Comparison of ENCODE assay signal across 13 cellular contexts in genomic region chr10:118332247-118332646, GRCh38. TPM values are rescaled to one million over a fixed set of nuclear protein-coding genes. Genes with fewer than 3 reads are reported as not detected.
DNase-seq lines count a peak whose midpoint lies in the region; ATAC-seq, FAIRE-seq and TF ChIP-seq lines count a peak whose summit lies in the region.
"Had no signal": no experiment of that assay in that cellular context is flagged by ENCODE, and none has a peak within 500 bp of the region (broad histone marks: within the 10 kb centered on the region; RNA-seq: fewer than 3 reads in every experiment).

No MANE protein-coding gene starts in this region.

- no TSS peak for BruUV-seq in HepG2 (replicated peaks; lab: Mats Ljungman, UMichigan)

- no peak for DNase-seq in Right ventricle myocardium superior
- DNase-seq in heart right ventricle: no peak
- peak; percentile 30 for DNase-seq in NCI-H146 (lab: John Stamatoyannopoulos, UW)
- DNase-seq in stimulated activated effector memory CD8-positive, alpha-beta T cell treated with anti-CD3 and anti-CD28 coated beads, Interleukin-12 subunit alpha, Interleukin-12 subunit beta, amount 100 ng/mL, for 72 hours (ENCODE audit: low spot score in 2 of 2): no peak
- DNase-seq in activated CD4-positive, alpha-beta T cell treated with anti-CD3 and anti-CD28 coated beads for 48 hours: no peak
- no peak for DNase-seq in activated CD8-positive, alpha-beta memory T cell treated with anti-CD3 and anti-CD28 coated beads for 24 hours
- no peak for DNase-seq in HepG2 (ENCODE audit: low spot score)
- DNase-seq: GM23248, NCI-H2081 treated with DMSO at 0.1 percent for 48 hours had no signal

- TF ChIP-seq CTCF in heart right ventricle (IDR thresholded peaks at IDR 0.05): no peak
- TF ChIP-seq CTCF in HepG2 (CRISPR knock-in tag; IDR thresholded peaks at IDR 0.05): no peak

- no peak overlapping the region for H3K4me3 Mint-ChIP-seq in stimulated activated effector memory CD8-positive, alpha-beta T cell treated with anti-CD3 and anti-CD28 coated beads, Interleukin-12 subunit alpha, Interleukin-12 subunit beta, amount 100 ng/mL, for 72 hours

- no peaks in the 10 kb centered on the region for H3K9me3 Mint-ChIP-seq in stimulated activated effector memory CD8-positive, alpha-beta T cell treated with anti-CD3 and anti-CD28 coated beads, Interleukin-12 subunit alpha, Interleukin-12 subunit beta, amount 100 ng/mL, for 72 hours

- peaks cover 88% of the 10 kb centered on the region for H3K36me3 Mint-ChIP-seq in stimulated activated effector memory CD8-positive, alpha-beta T cell treated with anti-CD3 and anti-CD28 coated beads, Interleukin-12 subunit alpha, Interleukin-12 subunit beta, amount 100 ng/mL, for 72 hours

- H3K4me1 Mint-ChIP-seq in stimulated activated effector memory CD8-positive, alpha-beta T cell treated with anti-CD3 and anti-CD28 coated beads, Interleukin-12 subunit alpha, Interleukin-12 subunit beta, amount 100 ng/mL, for 72 hours: peaks cover 39% of the 10 kb centered on the region

- H3K27me3 ChIP-seq in heart right ventricle: no peaks in the 10 kb centered on the region
- no peaks in the 10 kb centered on the region for H3K27me3 ChIP-seq in HepG2 (ENCODE audit: control insufficient read depth in 1 of 2, insufficient read depth in 2 of 2, low read length in 2 of 2)
- H3K27me3 ChIP-seq: BLaER1 had no signal

- TF ChIP-seq POLR2A in HepG2 (IDR thresholded peaks at IDR 0.05; ENCODE audit: insufficient read depth in 1 of 2, low read depth in 2 of 2, low read length in 2 of 2): no peak

- intact Hi-C loops in Right ventricle myocardium superior (cut with DNase I) (no loop called here), heart right ventricle (cut with DNase I) (loop anchor here in 1 of 10 donors (10.0 kb wide), 1 partner anchor 287 kb away; the partner anchor contains the start of gene RAB11FIP2), HepG2 (cut with micrococcal nuclease; ENCODE audit: unreplicated experiment) (no loop called here)

- H2AFZ ChIP-seq in HepG2 (ENCODE audit: low read length): no peak overlapping the region
- H2AFZ ChIP-seq: GM23248 had no signal

- no peaks in the 10 kb centered on the region for H3K79me2 ChIP-seq in HepG2 (ENCODE audit: insufficient read depth, low read length)

- no peak for TF ChIP-seq RAD21 in HepG2 (CRISPR knock-in tag; IDR thresholded peaks at IDR 0.05)

- H3K4me1 ChIP-seq in heart right ventricle: peaks cover 0 to 17% (median 8%) of the 10 kb centered on the region in 9 donors
- no peaks in the 10 kb centered on the region for H3K4me1 ChIP-seq in HepG2 (ENCODE audit: insufficient read depth, low read length)

- WGBS in heart right ventricle, 2 donors: 74 to 89% methylated on average over 1 of the region's 1 CpG
- 100% methylated on average over 1 of the region's 1 CpG for WGBS in HepG2 (ENCODE audit: low lambda C conversion rate)

- no peak overlapping the region for H3K4me2 ChIP-seq in HepG2 (ENCODE audit: low read depth, low read length)

- H3K9me3 ChIP-seq in heart right ventricle (no peaks in the 10 kb centered on the region), HepG2 (ENCODE audit: low read length) (no peaks in the 10 kb centered on the region)
- H3K9me3 ChIP-seq: BLaER1, thoracic aorta had no signal

- no peak for TF ChIP-seq EP300 in HepG2 (IDR thresholded peaks at IDR 0.05; ENCODE audit: low read depth in 2 of 2, low read length in 2 of 2)
- TF ChIP-seq EP300 in HepG2 (CRISPR knock-in tag; IDR thresholded peaks at IDR 0.05; ENCODE audit: borderline replicate concordance): no peak

- H3K9ac ChIP-seq in HepG2 (ENCODE audit: insufficient read depth, low read depth, low read length): no peak overlapping the region
- H3K9ac ChIP-seq: BLaER1, GM23248 had no signal

- H3K27ac ChIP-seq in heart right ventricle (no peak overlapping the region), HepG2 (ENCODE audit: extremely low read length, insufficient read depth, low read length) (no peak overlapping the region)
- H3K27ac ChIP-seq: BLaER1, GM23248, thoracic aorta had no signal

- no peak overlapping the region for H3K4me3 ChIP-seq in heart right ventricle
- H3K4me3 ChIP-seq in HepG2 (replicated peaks in 1 of 3; ENCODE audit: insufficient read depth in 1 of 3, low read depth in 2 of 3, low read length in 3 of 3): no peak overlapping the region
- H3K4me3 ChIP-seq: BLaER1, GM23248, lung, thoracic aorta had no signal

- in situ Hi-C loops in HepG2 (cut with HindIII; ENCODE audit: extremely low pct_ligation_motif_present, low pct_unique_long_range_greater_than_20kb): no loop called here

- ATAC-seq in Right ventricle myocardium superior (ENCODE audit: poor library complexity) (peak; percentile 27), heart right ventricle (no peak), HG02763 (IDR thresholded peaks at IDR 0.05; ENCODE audit: unreplicated experiment) (peak; percentile 91), HepG2 (no peak)
- peak; percentile 64 for ATAC-seq in stimulated activated effector memory CD8-positive, alpha-beta T cell treated with anti-CD3 and anti-CD28 coated beads, Interleukin-12 subunit alpha, Interleukin-12 subunit beta, amount 100 ng/mL, for 72 hours

- POLR2A ChIA-PET in HepG2 (lab: Yijun Ruan, JAX): no interaction called here

- peaks cover 0 to 100% (median 21%) of the 10 kb centered on the region in 9 donors for H3K36me3 ChIP-seq in heart right ventricle
- peaks cover 11 to 68% of the 10 kb centered on the region in 2 experiments for H3K36me3 ChIP-seq in HepG2 (replicated peaks in 1 of 2; ENCODE audit: control insufficient read depth in 1 of 2, insufficient read depth in 2 of 2, low read length in 2 of 2)

- no peaks in the 10 kb centered on the region for H4K20me1 ChIP-seq in HepG2 (ENCODE audit: insufficient read depth, low read length)

- CTCF ChIA-PET in HepG2 (lab: Yijun Ruan, JAX; ENCODE audit: low intra/inter-chr PET ratio, low total read pairs): no interaction called here

- no peak overlapping the region for H3K27ac Mint-ChIP-seq in stimulated activated effector memory CD8-positive, alpha-beta T cell treated with anti-CD3 and anti-CD28 coated beads, Interleukin-12 subunit alpha, Interleukin-12 subunit beta, amount 100 ng/mL, for 72 hours

- FAIRE-seq in HepG2 (lab: Jason Lieb, UNC): no peak

TF ChIP-seq in HepG2, 621 proteins besides CTCF, POLR2A, EP300 and RAD21 (continues in another document):
- no peak for TF ChIP-seq NFE2L1 (CRISPR knock-in tag; IDR thresholded peaks at IDR 0.05; ENCODE audit: borderline replicate concordance)
- TF ChIP-seq ZNF607 (CRISPR knock-in tag; IDR thresholded peaks at IDR 0.05; ENCODE audit: borderline replicate concordance): no peak
- no peak for TF ChIP-seq TBL1XR1 (IDR thresholded peaks at IDR 0.05; ENCODE audit: borderline replicate concordance, low read length, partially characterized antibody)
- no peak for TF ChIP-seq SNRNP70 (IDR thresholded peaks at IDR 0.05; ENCODE audit: low read depth, low read length)
- TF ChIP-seq RFX3 (CRISPR knock-in tag; IDR thresholded peaks at IDR 0.05): no peak
- no peak for TF ChIP-seq ZNF615 (CRISPR knock-in tag; IDR thresholded peaks at IDR 0.05; ENCODE audit: borderline replicate concordance)
- TF ChIP-seq BRF2 (CRISPR knock-in tag; IDR thresholded peaks at IDR 0.05): no peak

RNA-seq across cellular contexts. Expression of gene FAM204A, which starts 9.9 kb away (rescaled TPM):
- 58.8 TPM for total RNA-seq in Right ventricle myocardium superior
- 10 to 100 TPM; 58.1 to 77.7 (median 64.5) TPM for total RNA-seq in heart right ventricle
- 10 to 100 TPM; 29.0 to 40.0 TPM for polyA plus RNA-seq in heart right ventricle
- total RNA-seq in HepG2 (2016; rRNA removed; fragmentation: Illumina TruSeq; extraction: Trizol): 61.0 and 78.6 TPM in 2 replicates
- total RNA-seq in HepG2 (2016; cell fraction: cytosol; rRNA removed; fragmentation: Illumina TruSeq; extraction: Trizol; ENCODE audit: low read depth): 38.8 and 43.1 TPM in 2 replicates
- total RNA-seq in HepG2 (2016; cell fraction: insoluble cytoplasmic fraction; rRNA removed; fragmentation: Illumina TruSeq; extraction: Trizol): 64.5 and 85.6 TPM in 2 replicates
- 77.6 and 81.1 TPM in 2 replicates for total RNA-seq in HepG2 (2016; cell fraction: membrane; rRNA removed; fragmentation: Illumina TruSeq; extraction: Trizol)
- 47.5 and 51.0 TPM in 2 replicates for total RNA-seq in HepG2 (2016; cell fraction: nucleus; rRNA removed; fragmentation: Illumina TruSeq; extraction: Trizol)
- 8.4 and 9.2 TPM in 2 replicates for polyA plus RNA-seq in HepG2 (2011; rRNA removed)
- 7.0 and 7.1 TPM in 2 replicates for polyA plus RNA-seq in HepG2 (2011; cell fraction: cytosol; rRNA removed)
- polyA plus RNA-seq in HepG2 (2011; cell fraction: nucleus; rRNA removed): 5.9 and 9.7 TPM in 2 replicates
- polyA plus RNA-seq in HepG2 (2012): 17.1 and 25.9 TPM in 2 replicates
- polyA plus RNA-seq in HepG2 (2016; cell fraction: cytosol; fragmentation: Illumina TruSeq; extraction: Trizol; ENCODE audit: low read depth): 32.1 and 37.9 TPM in 2 replicates
- polyA plus RNA-seq in HepG2 (2016; cell fraction: insoluble cytoplasmic fraction; fragmentation: Illumina TruSeq; extraction: Trizol; ENCODE audit: low read depth): 63.0 and 79.6 TPM in 2 replicates
- 49.1 and 53.4 TPM in 2 replicates for polyA plus RNA-seq in HepG2 (2016; cell fraction: membrane; fragmentation: Illumina TruSeq; extraction: Trizol; ENCODE audit: low read depth)
- 37.6 and 38.1 TPM in 2 replicates for polyA plus RNA-seq in HepG2 (2016; cell fraction: nucleus; fragmentation: Illumina TruSeq; extraction: Trizol; ENCODE audit: insufficient read depth, low read depth)
- polyA minus RNA-seq in HepG2 (2011; rRNA and poly(A)+ RNA removed; ENCODE audit: low replicate concordance): 15.6 and 26.8 TPM in 2 replicates
- 4.0 and 9.5 TPM in 2 replicates for polyA minus RNA-seq in HepG2 (2011; cell fraction: cytosol; rRNA and poly(A)+ RNA removed)
- polyA minus RNA-seq in HepG2 (2011; cell fraction: nucleus; rRNA and poly(A)+ RNA removed): 53.0 and 53.5 TPM in 2 replicates

Comparison
In these comparisons a context has a peak if more than half of its experiments do, and no peak if none do; other contexts are left out.
1. ATAC-seq: peak in Right ventricle myocardium superior (single experiment), HG02763 (single experiment) and stimulated activated effector memory CD8-positive, alpha-beta T cell treated with anti-CD3 and anti-CD28 coated beads, Interleukin-12 subunit alpha, Interleukin-12 subunit beta, amount 100 ng/mL, for 72 hours (single experiment); none in heart right ventricle (0 of 8) and HepG2 (single experiment).